24 cellular contexts compared by ENCODE assay signal in genomic region chr18:61619783-61620182, GRCh38.
DNase-seq lines count a peak whose midpoint lies in the region; ATAC-seq, FAIRE-seq and TF ChIP-seq lines count a peak whose summit lies in the region.
"Had no signal": no experiment of that assay in that cellular context is flagged by ENCODE, and none has a peak within 500 bp of the region (broad histone marks: within the 10 kb centered on the region; RNA-seq: fewer than 3 reads in every experiment).

No MANE protein-coding gene starts in this region.

- H3K9me3 ChIP-seq in liver (ENCODE audit: control insufficient read depth in 4 of 4, low read length in 3 of 4) (no peaks in the 10 kb centered on the region), HepG2 (ENCODE audit: low read length) (no peaks in the 10 kb centered on the region)
- H3K9me3 ChIP-seq: BE2C had no signal

- no peak for TF ChIP-seq RAD21 in liver (IDR thresholded peaks at IDR 0.05)
- no peak for TF ChIP-seq RAD21 in HepG2 (CRISPR knock-in tag; IDR thresholded peaks at IDR 0.05)

- no peaks in the 10 kb centered on the region for H4K20me1 ChIP-seq in HepG2 (ENCODE audit: insufficient read depth, low read length)
- H4K20me1 ChIP-seq: BLaER1 had no signal

- POLR2A ChIA-PET in HepG2 (lab: Yijun Ruan, JAX), result no interaction called here

- intact Hi-C loops in HepG2 (cut with micrococcal nuclease; ENCODE audit: unreplicated experiment), result no loop called here

- no peak overlapping the region for H3K27ac ChIP-seq in liver (ENCODE audit: low read depth in 1 of 2, low read length in 2 of 2)
- no peak overlapping the region for H3K27ac ChIP-seq in HepG2 (ENCODE audit: extremely low read length, insufficient read depth, low read length)
- H3K27ac ChIP-seq: BLaER1 had no signal

- 40% methylated on average over 1 of the region's 1 CpG for WGBS in liver
- WGBS in HepG2 (ENCODE audit: low lambda C conversion rate), result 0% methylated on average over 1 of the region's 1 CpG

- no peaks in the 10 kb centered on the region for H3K27me3 ChIP-seq in liver (ENCODE audit: control insufficient read depth in 4 of 4, insufficient read depth in 4 of 4, low read length in 3 of 4)
- H3K27me3 ChIP-seq in HepG2 (ENCODE audit: control insufficient read depth in 1 of 2, insufficient read depth in 2 of 2, low read length in 2 of 2), result 0 out of 5 replicates have a peak, but pooled peaks cover 0 to 6% of the 10 kb centered on the region in 2 experiments
- H3K27me3 ChIP-seq: BE2C, BLaER1 had no signal

- H3K4me1 ChIP-seq in liver (ENCODE audit: control insufficient read depth in 4 of 4, insufficient read depth in 4 of 4, low read length in 3 of 4), result no peaks in the 10 kb centered on the region
- no peaks in the 10 kb centered on the region for H3K4me1 ChIP-seq in HepG2 (ENCODE audit: insufficient read depth, low read length)
- H3K4me1 ChIP-seq: BE2C had no signal

- H3K79me2 ChIP-seq in HepG2 (ENCODE audit: insufficient read depth, low read length), result no peaks in the 10 kb centered on the region

- in situ Hi-C loops in HepG2 (cut with HindIII; ENCODE audit: extremely low pct_ligation_motif_present, low pct_unique_long_range_greater_than_20kb), result no loop called here

- CTCF ChIA-PET in HepG2 (lab: Yijun Ruan, JAX; ENCODE audit: low intra/inter-chr PET ratio, low total read pairs), result no interaction called here

- TF ChIP-seq POLR2A in HepG2 (IDR thresholded peaks at IDR 0.05; ENCODE audit: insufficient read depth in 1 of 2, low read depth in 2 of 2, low read length in 2 of 2), result no peak

- TF ChIP-seq CTCF in liver (IDR thresholded peaks at IDR 0.05; ENCODE audit: low read depth, low read length, missing input control), result no peak
- no peak for TF ChIP-seq CTCF in HepG2 (CRISPR knock-in tag; IDR thresholded peaks at IDR 0.05)

- ATAC-seq in HepG2 (no peak), left lobe of liver (peak; percentile 73), HG02623 (IDR thresholded peaks at IDR 0.05; ENCODE audit: unreplicated experiment) (no peak)

- no peak for TF ChIP-seq EP300 in HepG2 (IDR thresholded peaks at IDR 0.05; ENCODE audit: low read depth in 2 of 2, low read length in 2 of 2)
- TF ChIP-seq EP300 in HepG2 (CRISPR knock-in tag; IDR thresholded peaks at IDR 0.05; ENCODE audit: borderline replicate concordance), result no peak

- no peak for DNase-seq in HepG2 (ENCODE audit: low spot score)
- DNase-seq in left lobe of liver (ENCODE audit: low spot score), result no peak
- no peak for DNase-seq in GF-D8 (lab: John Stamatoyannopoulos, UW)
- DNase-seq: 8988T; ACHN; BE2C; C1 segment of cervical spinal cord; CD4-positive, alpha-beta memory T cell; CD4-positive, CD25-positive, alpha-beta regulatory T cell; CD8-positive, alpha-beta memory T cell; COR-L47; DMS 273 treated with DMSO at 0.1 percent for 48 hours; DMS153; DMS53; DMS79; DND-41; EL; GDM1 had no signal

- H3K9ac ChIP-seq in liver (ENCODE audit: low read depth in 1 of 2, low read length in 2 of 2) (no peak overlapping the region), HepG2 (ENCODE audit: insufficient read depth, low read depth, low read length) (no peak overlapping the region)
- H3K9ac ChIP-seq: BLaER1 had no signal

- no peaks in the 10 kb centered on the region for H3K36me3 ChIP-seq in liver (ENCODE audit: control insufficient read depth in 4 of 4, insufficient read depth in 3 of 4, low read depth in 1 of 4, low read length in 3 of 4)
- H3K36me3 ChIP-seq in HepG2 (replicated peaks in 1 of 2; ENCODE audit: control insufficient read depth in 1 of 2, insufficient read depth in 2 of 2, low read length in 2 of 2), result no peaks in the 10 kb centered on the region
- H3K36me3 ChIP-seq: BE2C, BLaER1 had no signal

- no peak overlapping the region for H3K4me3 ChIP-seq in liver (ENCODE audit: low read depth in 1 of 3, low read length in 3 of 3)
- H3K4me3 ChIP-seq in HepG2 (replicated peaks in 1 of 3; ENCODE audit: insufficient read depth in 1 of 3, low read depth in 2 of 3, low read length in 3 of 3), result no peak overlapping the region
- H3K4me3 ChIP-seq: BLaER1 had no signal

- H2AFZ ChIP-seq in HepG2 (ENCODE audit: low read length), result no peak overlapping the region

- H3K4me2 ChIP-seq in HepG2 (ENCODE audit: low read depth, low read length), result no peak overlapping the region
- H3K4me2 ChIP-seq: BLaER1 had no signal

- BruUV-seq in HepG2 (replicated peaks; lab: Mats Ljungman, UMichigan), result no TSS peak

- no peak for FAIRE-seq in HepG2 (lab: Jason Lieb, UNC)
- FAIRE-seq: A204.1, GM12891, GM19239 had no signal

TF ChIP-seq in liver, 16 proteins besides CTCF, POLR2A, EP300 and RAD21:
- TF ChIP-seq FOXA1 (IDR thresholded peaks at IDR 0.05) (no peak), NR2F2 (IDR thresholded peaks at IDR 0.05) (no peak), ATF3 (IDR thresholded peaks at IDR 0.05) (no peak), YY1 (IDR thresholded peaks at IDR 0.05) (peak; percentile 18), REST (IDR thresholded peaks at IDR 0.05) (no peak), FOXA2 (IDR thresholded peaks at IDR 0.05) (no peak), HNF4A (conservative IDR thresholded peaks at IDR 0.05) (no peak)

TF ChIP-seq in HepG2, 621 proteins besides CTCF, POLR2A, EP300 and RAD21 (continues in another document):
- TF ChIP-seq ZBTB37 (CRISPR knock-in tag; IDR thresholded peaks at IDR 0.05), result no peak
- TF ChIP-seq SMAD3 (CRISPR knock-in tag; IDR thresholded peaks at IDR 0.05), result no peak
- TF ChIP-seq ARNT (IDR thresholded peaks at IDR 0.05), result no peak
- no peak for TF ChIP-seq CHD2 (IDR thresholded peaks at IDR 0.05; ENCODE audit: low read depth, low read length)
- no peak for TF ChIP-seq ZBTB43 (CRISPR knock-in tag; conservative IDR thresholded peaks at IDR 0.05)
- no peak for TF ChIP-seq ZNF580 (CRISPR knock-in tag; IDR thresholded peaks at IDR 0.05; ENCODE audit: borderline replicate concordance, low read depth)
- TF ChIP-seq ZNF629 (CRISPR knock-in tag; conservative IDR thresholded peaks at IDR 0.05), result no peak
- no peak for TF ChIP-seq KDM5A (IDR thresholded peaks at IDR 0.05; ENCODE audit: borderline replicate concordance, low read length)
- TF ChIP-seq RORA (CRISPR knock-in tag; IDR thresholded peaks at IDR 0.05), result no peak
- TF ChIP-seq NPAS2 (CRISPR knock-in tag; IDR thresholded peaks at IDR 0.05; ENCODE audit: borderline replicate concordance), result no peak
- no peak for TF ChIP-seq GLMP (CRISPR knock-in tag; IDR thresholded peaks at IDR 0.05; ENCODE audit: borderline replicate concordance)
- no peak for TF ChIP-seq DMTF1 (CRISPR knock-in tag; IDR thresholded peaks at IDR 0.05)
- no peak for TF ChIP-seq SRSF4 (IDR thresholded peaks at IDR 0.05; ENCODE audit: low read depth, low read length, poor library complexity, severe bottlenecking)
- no peak for TF ChIP-seq HMGA1 (CRISPR knock-in tag; conservative IDR thresholded peaks at IDR 0.05)
